In the genomic region with DNA sequence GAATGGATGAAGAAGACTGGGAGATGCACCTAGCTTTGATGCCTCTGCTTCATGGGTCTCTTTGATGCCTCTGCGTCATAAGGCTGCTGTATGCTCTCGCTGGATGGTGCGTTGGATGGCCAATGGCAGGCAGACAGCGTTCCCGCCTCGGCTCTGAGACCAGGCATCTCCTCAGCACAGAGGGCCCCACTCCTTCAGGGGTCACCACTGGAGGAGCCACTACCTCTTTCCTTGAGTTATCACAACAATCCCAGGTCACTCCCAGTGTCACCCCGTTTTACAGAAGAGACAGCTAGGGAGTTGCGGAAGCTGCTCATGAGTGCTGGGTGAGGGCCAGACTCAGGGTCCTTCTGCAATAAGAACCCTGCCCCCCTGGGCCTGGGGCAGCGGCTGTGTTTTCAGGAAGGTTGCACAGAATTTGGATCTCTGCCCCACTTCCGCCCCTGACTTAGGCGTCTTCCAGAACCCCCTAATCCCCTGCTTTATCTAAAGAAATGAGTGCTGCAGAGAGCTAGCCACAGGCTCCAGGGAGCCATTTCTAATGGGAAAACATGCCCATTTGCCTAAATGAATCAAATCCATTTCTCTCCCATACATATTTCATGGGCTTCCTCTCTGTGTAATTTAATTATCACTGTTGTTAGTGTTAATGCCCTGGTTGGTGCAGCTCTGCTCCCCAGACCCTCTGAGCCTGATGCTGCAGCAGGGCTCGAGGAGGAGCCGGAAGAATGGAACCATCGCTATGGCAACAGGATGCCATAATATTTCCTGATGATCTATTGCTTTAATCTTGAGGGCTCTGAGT, we compare ENCODE assay signal across 23 cellular contexts.
DNase-seq lines count a peak whose midpoint lies in the region; ATAC-seq and TF ChIP-seq lines count a peak whose summit lies in the region.
"Had no signal": no experiment of that assay in that cellular context is flagged by ENCODE, and none has a peak within 500 bp of the region (broad histone marks: within the 10 kb centered on the region; RNA-seq: fewer than 3 reads in every experiment).

No MANE protein-coding gene starts in this region.

- 82 to 88% (median 87%) methylated on average over 7 to 14 of the region's 14 CpGs for WGBS in adrenal gland, 4 donors

- H3K36me3 Mint-ChIP-seq in nephron (ENCODE audit: low read depth) = no peaks in the 10 kb centered on the region

- no peaks in the 10 kb centered on the region for H3K27me3 ChIP-seq in adrenal gland
- H3K27me3 ChIP-seq: neutrophil had no signal

- no peak for TF ChIP-seq POLR2A in adrenal gland (IDR thresholded peaks at IDR 0.05)

- peak overlapping the region in 2 of 3 experiments; percentile 34 to 42 for H3K27ac Mint-ChIP-seq in nephron

- intact Hi-C loops in adrenal gland (cut with DNase I) = no loop called here

- no peaks in the 10 kb centered on the region for H3K36me3 ChIP-seq in adrenal gland (replicated peaks in 1 of 2)
- H3K36me3 ChIP-seq: neutrophil had no signal

- H3K4me1 ChIP-seq in adrenal gland (replicated peaks in 1 of 2) = no peaks in the 10 kb centered on the region
- H3K4me1 ChIP-seq: A549 had no signal

- TF ChIP-seq CTCF in adrenal gland (IDR thresholded peaks at IDR 0.05) (no peak), nephron (IDR thresholded peaks at IDR 0.05; ENCODE audit: unreplicated experiment in 3 of 3) (no peak)

- no peak overlapping the region for H3K4me3 Mint-ChIP-seq in nephron
- H3K4me3 Mint-ChIP-seq: central memory CD8-positive, alpha-beta T cell had no signal

- H3K27me3 Mint-ChIP-seq in nephron (ENCODE audit: low read depth) = peaks cover 27% of the 10 kb centered on the region

- no peak overlapping the region for H3K27ac ChIP-seq in adrenal gland
- H3K27ac ChIP-seq: A549, neutrophil had no signal

- peaks cover 9% of the 10 kb centered on the region for H3K4me1 Mint-ChIP-seq in nephron
- H3K4me1 Mint-ChIP-seq: central memory CD8-positive, alpha-beta T cell had no signal

- DNase-seq in activated effector memory CD4-positive, alpha-beta T cell treated with anti-CD3 and anti-CD28 coated beads, Interleukin-2, amount 50 U/mL, for 16 hours = peak; percentile 27
- no peak for DNase-seq in activated effector memory CD4-positive, alpha-beta T cell treated with Interleukin-2 at 50 U/mL for 16 hours
- DNase-seq in adrenal gland = peak in 4 of 7 donors; percentile 7 to 41 (median 11)
- peak; percentile 35 for DNase-seq in ureter (ENCODE audit: low spot score)
- DNase-seq: activated gamma-delta T cell; amygdala; C1 segment of cervical spinal cord; effector CD4-positive, alpha-beta T cell; GDM1; left cardiac atrium; midbrain; NCI-H1436; NCI-H446; stimulated activated naive CD4-positive, alpha-beta T cell; trophoblast cell had no signal

- no peak for ATAC-seq in GM21528 (IDR thresholded peaks at IDR 0.05; ENCODE audit: low FRiP score, unreplicated experiment)
- no peak for ATAC-seq in HG02970 (IDR thresholded peaks at IDR 0.05; ENCODE audit: low FRiP score, unreplicated experiment)
- no peak for ATAC-seq in GM21619 (IDR thresholded peaks at IDR 0.05; ENCODE audit: unreplicated experiment)
- ATAC-seq: activated CD4-positive, CD25-positive, alpha-beta regulatory T cell treated with anti-CD3 and anti-CD28 coated beads, Interleukin-2, amount 50 U/mL, for 24 hours had no signal

- no peak overlapping the region for H3K4me3 ChIP-seq in adrenal gland
- H3K4me3 ChIP-seq: A549 had no signal

- H3K9me3 Mint-ChIP-seq in nephron = no peaks in the 10 kb centered on the region
- H3K9me3 Mint-ChIP-seq: central memory CD8-positive, alpha-beta T cell had no signal

- no peaks in the 10 kb centered on the region for H3K9me3 ChIP-seq in adrenal gland (replicated peaks in 1 of 3)
- H3K9me3 ChIP-seq: A549, neutrophil had no signal
